ENCODE assay signal across 2 cellular contexts in genomic region chr5:136565457-136565856, GRCh38.
TF ChIP-seq lines count a peak whose summit lies in the region.

No MANE protein-coding gene starts in this region.

TF ChIP-seq in WTC11, 78 proteins besides CTCF, POLR2A, EP300 and RAD21:
- 0 out of 2 replicates have a peak, but pooled peaks have one; percentile 2 for TF ChIP-seq ZNF532 (CRISPR knock-in tag; IDR thresholded peaks at IDR 0.05; ENCODE audit: borderline replicate concordance)
- TF ChIP-seq ZMAT4 (CRISPR knock-in tag; IDR thresholded peaks at IDR 0.05): peak; percentile 71; the same call in 1 of the 2 replicates
- peak; percentile 42; the same call in 1 of the 2 replicates for TF ChIP-seq TEAD1 (CRISPR knock-in tag; IDR thresholded peaks at IDR 0.05)
TF ChIP-seq in WTC11: peak in this region for 3; not testable (repeated sequence) for 75.

TF ChIP-seq in H1, 55 proteins besides CTCF, POLR2A, EP300 and RAD21:
- TF ChIP-seq NANOG (IDR thresholded peaks at IDR 0.05; ENCODE audit: insufficient read depth, low read depth, low read length, poor library complexity, severe bottlenecking): peak; percentile 27
